8 cellular contexts compared by ENCODE assay signal in genomic region chr16:74666425-74667214, GRCh38. TPM values are rescaled to one million over a fixed set of nuclear protein-coding genes. Genes with fewer than 3 reads are reported as not detected.
DNase-seq lines count a peak whose midpoint lies in the region; ATAC-seq and TF ChIP-seq lines count a peak whose summit lies in the region.

RFWD3 (minus strand) TSS chr16:74666877; CDS start chr16:74661449, 5,428 bp downstream.

- H3K27me3 Mint-ChIP-seq in activated CD4-positive, alpha-beta memory T cell treated with anti-CD3 and anti-CD28 coated beads for 36 hours = no peaks in the 10 kb centered on the region

- H3K9me3 Mint-ChIP-seq in activated CD4-positive, alpha-beta memory T cell treated with anti-CD3 and anti-CD28 coated beads for 36 hours = no peaks in the 10 kb centered on the region

- CTCF ChIA-PET in activated CD4-positive, alpha-beta memory T cell treated with anti-CD3 and anti-CD28 coated beads for 36 hours (lab: Charles Lee) = interaction anchor here (0.9 to 2.2 kb wide), 5 partner anchors 12 to 44 kb away, joined by 3 to 14 read pairs (median 5); partner anchors contain the start of gene MLKL

- no peak for TF ChIP-seq CTCF in lower leg skin (IDR thresholded peaks at IDR 0.05)

- H3K27ac Mint-ChIP-seq in activated CD4-positive, alpha-beta memory T cell treated with anti-CD3 and anti-CD28 coated beads for 36 hours = peak within 1 kb of the TSS; percentile 91

- H3K4me3 ChIP-seq in lower leg skin (ENCODE audit: low read depth, poor library complexity, severe bottlenecking) = peak within 1 kb of the TSS; percentile 63

- ATAC-seq in GM19438 (IDR thresholded peaks at IDR 0.05; ENCODE audit: low read depth, unreplicated experiment) = peak; percentile 100
- ATAC-seq in HG03575 (IDR thresholded peaks at IDR 0.05; ENCODE audit: extremely low read depth, insufficient number of reproducible peaks, low FRiP score, unreplicated experiment) = peak; percentile 98

- POLR2A ChIA-PET in activated CD4-positive, alpha-beta memory T cell treated with anti-CD3 and anti-CD28 coated beads for 36 hours (lab: Charles Lee) = interaction anchor here (0.8 to 4.3 kb wide), 18 partner anchors 8 to 443 kb away, joined by 3 to 43 read pairs (median 4); partner anchors contain the start of genes GLG1, MLKL and PSMD7

- WGBS in lower leg skin, 2 donors = 1% methylated on average over 40 to 63 of the region's 63 CpGs

- peaks cover 40% of the 10 kb centered on the region for H3K4me1 Mint-ChIP-seq in activated CD4-positive, alpha-beta memory T cell treated with anti-CD3 and anti-CD28 coated beads for 36 hours (ENCODE audit: low read depth)

- H3K4me3 Mint-ChIP-seq in activated CD4-positive, alpha-beta memory T cell treated with anti-CD3 and anti-CD28 coated beads for 36 hours = peak within 1 kb of the TSS; percentile 85

- no peak for TF ChIP-seq POLR2A in lower leg skin (IDR thresholded peaks at IDR 0.05)

- peak; percentile 99 for DNase-seq in CD1c-positive myeloid dendritic cell (ENCODE audit: extremely low spot score)
- peak; percentile 93 for DNase-seq in NCI-H82 treated with DMSO at 0.1 percent for 48 hours (lab: John Stamatoyannopoulos, UW; ENCODE audit: unreplicated experiment)
- DNase-seq in activated CD4-positive, alpha-beta memory T cell treated with anti-CD3 and anti-CD28 coated beads for 36 hours = peak; percentile 98
- DNase-seq in ecto neural progenitor cell (ENCODE audit: low spot score) = peak; percentile 96
- peak; percentile 99 to 100 for DNase-seq in lower leg skin (ENCODE audit: low spot score in 2 of 2)
- peak; percentile 88 to 94 for DNase-seq in stimulated activated CD4-positive, alpha-beta T cell treated with anti-CD3 and anti-CD28 coated beads, Interleukin-4, amount 100 ng/mL, for 48 hours (ENCODE audit: low read depth in 2 of 2)

- intact Hi-C loops in activated CD4-positive, alpha-beta memory T cell treated with anti-CD3 and anti-CD28 coated beads for 36 hours (cut with micrococcal nuclease) = loop anchor here (1.0 to 10.0 kb wide), 6 partner anchors 34 to 2002 kb away; partner anchors contain the start of genes GLG1, KARS1, MLKL and PSMD7
- intact Hi-C loops in lower leg skin (cut with DNase I; ENCODE audit: low total_unique reads) = no loop called here

- peaks cover 40% of the 10 kb centered on the region for H3K36me3 Mint-ChIP-seq in activated CD4-positive, alpha-beta memory T cell treated with anti-CD3 and anti-CD28 coated beads for 36 hours

RNA-seq across cellular contexts. Expression of gene RFWD3, which starts in this region (rescaled TPM):
- 100 to 1,000 TPM in 1 of 2 experiments, 10 to 100 TPM in 1; 95.3 to 109 TPM for total RNA-seq in activated CD4-positive, alpha-beta memory T cell treated with anti-CD3 and anti-CD28 coated beads for 36 hours
- total RNA-seq in lower leg skin = 10 to 100 TPM; 20.3 to 33.5 (median 23.0) TPM

Comparison
In these comparisons a context has a peak if more than half of its experiments do, and no peak if none do; other contexts are left out.
1. Peak in every context shown above with its lines: DNase-seq, ATAC-seq and H3K4me3 ChIP-seq.